ENCODE assay signal across 11 cellular contexts in genomic region chr4:84497835-84498202, GRCh38. TPM values are rescaled to one million over a fixed set of nuclear protein-coding genes. Genes with fewer than 3 reads are reported as not detected.
DNase-seq lines count a peak whose midpoint lies in the region; TF ChIP-seq lines count a peak whose summit lies in the region.
"Had no signal": no experiment of that assay in that cellular context is flagged by ENCODE, and none has a peak within 500 bp of the region (broad histone marks: within the 10 kb centered on the region; RNA-seq: fewer than 3 reads in every experiment).

No MANE protein-coding gene starts in this region.

- H3K27ac ChIP-seq in SJSA1 (0 out of 2 replicates have a peak overlapping the region, but pooled peaks have one; percentile 3), prostate gland (no peak overlapping the region)

- DNase-seq in CD14-positive monocyte (ENCODE audit: low spot score) (no peak), SJSA1 (ENCODE audit: low read depth in 1 of 2, low spot score in 2 of 2) (peak in 1 of 2 experiments; percentile 46), fibroblast of villous mesenchyme (ENCODE audit: low read depth) (no peak), prostate gland (ENCODE audit: low spot score) (no peak), mucosa of gallbladder (ENCODE audit: low spot score) (no peak), NCI-H748 treated with DMSO at 0.1 percent for 48 hours (lab: John Stamatoyannopoulos, UW) (no peak), midbrain (lab: John Stamatoyannopoulos, UW) (no peak), NCI-H774 (lab: John Stamatoyannopoulos, UW) (no peak)
- DNase-seq: activated effector memory CD4-positive, alpha-beta T cell treated with Interleukin-2 at 50 U/mL for 16 hours; KG1 had no signal

- 4% methylated on average over 20 of the region's 34 CpGs for WGBS in prostate gland

- no peak for TF ChIP-seq CTCF in CD14-positive monocyte (IDR thresholded peaks at IDR 0.05)
- TF ChIP-seq CTCF in fibroblast of villous mesenchyme (IDR thresholded peaks at IDR 0.05; ENCODE audit: insufficient read depth, low read depth, low read length): no peak
- TF ChIP-seq CTCF in prostate gland (IDR thresholded peaks at IDR 0.05): no peak

- H3K36me3 ChIP-seq in SJSA1 (peaks cover 29% of the 10 kb centered on the region), prostate gland (no peaks in the 10 kb centered on the region)

- H3K36me3 Mint-ChIP-seq in CD14-positive monocyte: peaks cover 17 to 36% of the 10 kb centered on the region in 2 donors

- H3K4me1 ChIP-seq in SJSA1 (replicated peaks): peaks cover 14% of the 10 kb centered on the region
- no peaks in the 10 kb centered on the region for H3K4me1 ChIP-seq in prostate gland (replicated peaks)

- 0 out of 2 replicates have a peak, but pooled peaks cover 3% of the 10 kb centered on the region for H3K9me3 ChIP-seq in SJSA1 (replicated peaks)
- no peaks in the 10 kb centered on the region for H3K9me3 ChIP-seq in prostate gland

- H3K9me3 Mint-ChIP-seq in CD14-positive monocyte: peaks cover 0 to 69% (median 61%) of the 10 kb centered on the region in 7 donors

- intact Hi-C loops in CD14-positive monocyte (cut with micrococcal nuclease) (no loop called here), prostate gland (cut with DNase I) (no loop called here)

- H3K4me3 ChIP-seq in SJSA1 (peak overlapping the region; percentile 82), fibroblast of villous mesenchyme (ENCODE audit: low read depth, low read length) (peak overlapping the region; percentile 54), prostate gland (peak overlapping the region; percentile 12 to 13)

- peaks cover 92 to 98% (median 95%) of the 10 kb centered on the region in 3 donors for H3K27me3 Mint-ChIP-seq in CD14-positive monocyte (ENCODE audit: low read depth in 3 of 3)

- H3K27ac Mint-ChIP-seq in CD14-positive monocyte: no peak overlapping the region

- H3K4me1 Mint-ChIP-seq in CD14-positive monocyte: peaks cover 57% of the 10 kb centered on the region

- peak overlapping the region; percentile 82 to 96 for H3K4me3 Mint-ChIP-seq in CD14-positive monocyte

- no peak for TF ChIP-seq POLR2A in prostate gland (IDR thresholded peaks at IDR 0.05)

- H3K27me3 ChIP-seq in SJSA1 (replicated peaks) (no peaks in the 10 kb centered on the region), prostate gland (replicated peaks; ENCODE audit: insufficient read depth) (peaks cover 83% of the 10 kb centered on the region)

RNA-seq across cellular contexts. Expression of gene NKX6-1, which starts 1.3 kb away (rescaled TPM):
- polyA plus RNA-seq in CD14-positive monocyte: not detected
- 2.5 and 3.3 TPM in 2 replicates for total RNA-seq in SJSA1 (2014; rRNA removed; shearing (Covaris generic))
- under 0.01 TPM in 1 of 2 replicates, not detected in the other for total RNA-seq in fibroblast of villous mesenchyme
- total RNA-seq in prostate gland: under 1 TPM; 0.14 to 0.40 TPM
- total RNA-seq in mucosa of gallbladder: not detected
- total RNA-seq: G401 had no signal

Comparison
In these comparisons a context has a peak if more than half of its experiments do, and no peak if none do; other contexts are left out.
1. H3K4me3 ChIP-seq: peak in every context shown above with its lines; median percentile 82 in SJSA1; 54 in fibroblast of villous mesenchyme; 12 in prostate gland.